Comparison of ENCODE assay signal across 2 cellular contexts in the genomic region with DNA sequence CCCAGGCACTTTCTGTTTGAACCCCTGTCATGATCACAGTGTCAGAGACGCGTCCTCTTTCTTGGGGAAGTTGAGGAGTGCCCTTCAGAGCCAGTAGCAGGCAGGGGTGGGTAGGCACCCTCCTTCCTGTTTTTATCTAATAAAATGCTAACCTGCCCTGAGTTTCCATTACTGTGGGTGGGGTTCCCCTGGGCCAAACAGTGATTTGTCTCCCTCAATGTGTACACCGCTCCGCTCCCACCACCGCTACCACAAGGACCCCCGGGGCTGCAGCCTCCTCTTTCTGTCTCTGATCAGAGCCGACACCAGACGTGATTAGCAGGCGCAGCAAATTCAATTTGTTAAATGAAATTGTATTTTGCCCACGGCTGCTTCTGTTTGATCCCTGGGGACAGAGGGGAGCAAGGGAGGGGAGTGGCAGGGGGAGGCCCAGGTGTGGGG.
TF ChIP-seq lines count a peak whose summit lies in the region.

No MANE protein-coding gene starts in this region.

TF ChIP-seq in liver, 16 proteins besides CTCF, POLR2A, EP300 and RAD21:
- TF ChIP-seq, protein P1, sequence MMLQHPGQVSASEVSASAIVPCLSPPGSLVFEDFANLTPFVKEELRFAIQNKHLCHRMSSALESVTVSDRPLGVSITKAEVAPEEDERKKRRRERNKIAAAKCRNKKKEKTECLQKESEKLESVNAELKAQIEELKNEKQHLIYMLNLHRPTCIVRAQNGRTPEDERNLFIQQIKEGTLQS (IDR thresholded peaks at IDR 0.05): no peak
- TF ChIP-seq FOXA2 (IDR thresholded peaks at IDR 0.05) (no peak), FOXA1 (IDR thresholded peaks at IDR 0.05) (no peak), RXRA (IDR thresholded peaks at IDR 0.05) (no peak), GABPA (IDR thresholded peaks at IDR 0.05 in 1 of 2, conservative IDR thresholded peaks at IDR 0.05 in 1 of 2) (no peak)
- TF ChIP-seq, protein P2, sequence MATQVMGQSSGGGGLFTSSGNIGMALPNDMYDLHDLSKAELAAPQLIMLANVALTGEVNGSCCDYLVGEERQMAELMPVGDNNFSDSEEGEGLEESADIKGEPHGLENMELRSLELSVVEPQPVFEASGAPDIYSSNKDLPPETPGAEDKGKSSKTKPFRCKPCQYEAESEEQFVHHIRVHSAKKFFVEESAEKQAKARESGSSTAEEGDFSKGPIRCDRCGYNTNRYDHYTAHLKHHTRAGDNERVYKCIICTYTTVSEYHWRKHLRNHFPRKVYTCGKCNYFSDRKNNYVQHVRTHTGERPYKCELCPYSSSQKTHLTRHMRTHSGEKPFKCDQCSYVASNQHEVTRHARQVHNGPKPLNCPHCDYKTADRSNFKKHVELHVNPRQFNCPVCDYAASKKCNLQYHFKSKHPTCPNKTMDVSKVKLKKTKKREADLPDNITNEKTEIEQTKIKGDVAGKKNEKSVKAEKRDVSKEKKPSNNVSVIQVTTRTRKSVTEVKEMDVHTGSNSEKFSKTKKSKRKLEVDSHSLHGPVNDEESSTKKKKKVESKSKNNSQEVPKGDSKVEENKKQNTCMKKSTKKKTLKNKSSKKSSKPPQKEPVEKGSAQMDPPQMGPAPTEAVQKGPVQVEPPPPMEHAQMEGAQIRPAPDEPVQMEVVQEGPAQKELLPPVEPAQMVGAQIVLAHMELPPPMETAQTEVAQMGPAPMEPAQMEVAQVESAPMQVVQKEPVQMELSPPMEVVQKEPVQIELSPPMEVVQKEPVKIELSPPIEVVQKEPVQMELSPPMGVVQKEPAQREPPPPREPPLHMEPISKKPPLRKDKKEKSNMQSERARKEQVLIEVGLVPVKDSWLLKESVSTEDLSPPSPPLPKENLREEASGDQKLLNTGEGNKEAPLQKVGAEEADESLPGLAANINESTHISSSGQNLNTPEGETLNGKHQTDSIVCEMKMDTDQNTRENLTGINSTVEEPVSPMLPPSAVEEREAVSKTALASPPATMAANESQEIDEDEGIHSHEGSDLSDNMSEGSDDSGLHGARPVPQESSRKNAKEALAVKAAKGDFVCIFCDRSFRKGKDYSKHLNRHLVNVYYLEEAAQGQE (IDR thresholded peaks at IDR 0.05): no peak

TF ChIP-seq in HepG2, 621 proteins besides CTCF, POLR2A, EP300 and RAD21:
- TF ChIP-seq ZFP36L2 (CRISPR knock-in tag; IDR thresholded peaks at IDR 0.05) (no peak), RBFOX2 (IDR thresholded peaks at IDR 0.05; ENCODE audit: low read depth, low read length) (no peak), REXO4 (CRISPR knock-in tag; IDR thresholded peaks at IDR 0.05; ENCODE audit: borderline replicate concordance) (no peak), ELF1 (CRISPR knock-in tag; IDR thresholded peaks at IDR 0.05) (no peak), MBNL3 (CRISPR knock-in tag; conservative IDR thresholded peaks at IDR 0.05) (no peak), YY1 (IDR thresholded peaks at IDR 0.05; ENCODE audit: insufficient read depth, insufficient replicate concordance, low read depth, low read length) (no peak), DNMT3B (CRISPR knock-in tag; conservative IDR thresholded peaks at IDR 0.05) (no peak), HNF4G (IDR thresholded peaks at IDR 0.05; ENCODE audit: borderline replicate concordance, low read depth, low read length) (no peak), HNF4G (CRISPR knock-in tag; IDR thresholded peaks at IDR 0.05; ENCODE audit: borderline replicate concordance, low read depth) (no peak), KLF9 (CRISPR knock-in tag; IDR thresholded peaks at IDR 0.05; ENCODE audit: low read depth) (no peak), MED13 (CRISPR knock-in tag; IDR thresholded peaks at IDR 0.05) (no peak), AGO2 (optimal IDR thresholded peaks at IDR 0.05; ENCODE audit: low read depth, low read length) (no peak), KDM6A (CRISPR knock-in tag; IDR thresholded peaks at IDR 0.05; ENCODE audit: low read depth) (no peak)
- TF ChIP-seq, protein P3, sequence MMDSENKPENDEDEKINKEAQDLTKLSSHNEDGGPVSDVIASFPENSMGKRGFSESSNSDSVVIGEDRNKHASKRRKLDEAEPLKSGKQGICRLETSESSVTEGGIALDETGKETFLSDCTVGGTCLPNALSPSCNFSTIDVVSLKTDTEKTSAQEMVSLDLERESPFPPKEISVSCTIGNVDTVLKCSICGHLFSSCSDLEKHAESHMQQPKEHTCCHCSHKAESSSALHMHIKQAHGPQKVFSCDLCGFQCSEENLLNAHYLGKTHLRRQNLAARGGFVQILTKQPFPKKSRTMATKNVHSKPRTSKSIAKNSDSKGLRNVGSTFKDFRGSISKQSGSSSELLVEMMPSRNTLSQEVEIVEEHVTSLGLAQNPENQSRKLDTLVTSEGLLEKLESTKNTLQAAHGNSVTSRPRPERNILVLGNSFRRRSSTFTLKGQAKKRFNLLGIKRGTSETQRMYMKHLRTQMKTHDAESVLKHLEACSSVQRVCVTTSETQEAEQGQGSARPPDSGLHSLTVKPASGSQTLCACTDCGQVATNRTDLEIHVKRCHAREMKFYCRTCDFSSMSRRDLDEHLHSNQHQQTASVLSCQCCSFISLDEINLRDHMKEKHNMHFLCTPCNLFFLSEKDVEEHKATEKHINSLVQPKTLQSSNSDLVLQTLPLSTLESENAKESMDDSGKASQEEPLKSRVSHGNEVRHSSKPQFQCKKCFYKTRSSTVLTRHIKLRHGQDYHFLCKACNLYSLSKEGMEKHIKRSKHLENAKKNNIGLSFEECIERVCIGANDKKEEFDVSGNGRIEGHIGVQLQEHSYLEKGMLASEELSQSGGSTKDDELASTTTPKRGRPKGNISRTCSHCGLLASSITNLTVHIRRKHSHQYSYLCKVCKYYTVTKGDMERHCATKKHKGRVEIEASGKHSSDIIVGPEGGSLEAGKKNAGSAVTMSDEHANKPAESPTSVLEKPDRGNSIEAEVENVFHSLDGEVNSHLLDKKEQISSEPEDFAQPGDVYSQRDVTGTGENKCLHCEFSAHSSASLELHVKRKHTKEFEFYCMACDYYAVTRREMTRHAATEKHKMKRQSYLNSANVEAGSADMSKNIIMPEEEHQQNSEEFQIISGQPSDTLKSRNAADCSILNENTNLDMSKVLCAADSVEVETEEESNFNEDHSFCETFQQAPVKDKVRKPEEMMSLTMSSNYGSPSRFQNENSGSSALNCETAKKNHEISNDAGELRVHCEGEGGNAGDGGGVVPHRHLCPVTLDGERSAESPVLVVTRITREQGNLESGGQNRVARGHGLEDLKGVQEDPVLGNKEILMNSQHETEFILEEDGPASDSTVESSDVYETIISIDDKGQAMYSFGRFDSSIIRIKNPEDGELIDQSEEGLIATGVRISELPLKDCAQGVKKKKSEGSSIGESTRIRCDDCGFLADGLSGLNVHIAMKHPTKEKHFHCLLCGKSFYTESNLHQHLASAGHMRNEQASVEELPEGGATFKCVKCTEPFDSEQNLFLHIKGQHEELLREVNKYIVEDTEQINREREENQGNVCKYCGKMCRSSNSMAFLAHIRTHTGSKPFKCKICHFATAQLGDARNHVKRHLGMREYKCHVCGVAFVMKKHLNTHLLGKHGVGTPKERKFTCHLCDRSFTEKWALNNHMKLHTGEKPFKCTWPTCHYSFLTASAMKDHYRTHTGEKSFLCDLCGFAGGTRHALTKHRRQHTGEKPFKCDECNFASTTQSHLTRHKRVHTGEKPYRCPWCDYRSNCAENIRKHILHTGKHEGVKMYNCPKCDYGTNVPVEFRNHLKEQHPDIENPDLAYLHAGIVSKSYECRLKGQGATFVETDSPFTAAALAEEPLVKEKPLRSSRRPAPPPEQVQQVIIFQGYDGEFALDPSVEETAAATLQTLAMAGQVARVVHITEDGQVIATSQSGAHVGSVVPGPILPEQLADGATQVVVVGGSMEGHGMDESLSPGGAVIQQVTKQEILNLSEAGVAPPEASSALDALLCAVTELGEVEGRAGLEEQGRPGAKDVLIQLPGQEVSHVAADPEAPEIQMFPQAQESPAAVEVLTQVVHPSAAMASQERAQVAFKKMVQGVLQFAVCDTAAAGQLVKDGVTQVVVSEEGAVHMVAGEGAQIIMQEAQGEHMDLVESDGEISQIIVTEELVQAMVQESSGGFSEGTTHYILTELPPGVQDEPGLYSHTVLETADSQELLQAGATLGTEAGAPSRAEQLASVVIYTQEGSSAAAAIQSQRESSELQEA (CRISPR knock-in tag; IDR thresholded peaks at IDR 0.05; ENCODE audit: not compliant biosample characterization): no peak
- TF ChIP-seq, protein P4, sequence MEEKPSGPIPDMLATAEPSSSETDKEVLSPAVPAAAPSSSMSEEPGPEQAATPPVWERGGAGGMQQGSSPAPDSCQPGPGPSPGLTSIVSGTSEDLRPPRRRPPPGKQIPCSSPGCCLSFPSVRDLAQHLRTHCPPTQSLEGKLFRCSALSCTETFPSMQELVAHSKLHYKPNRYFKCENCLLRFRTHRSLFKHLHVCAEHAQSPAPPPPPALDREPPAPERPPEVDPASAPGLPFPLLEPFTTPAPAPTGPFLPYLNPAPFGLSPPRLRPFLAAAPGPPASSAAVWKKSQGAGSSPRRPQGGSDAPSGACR (CRISPR knock-in tag; IDR thresholded peaks at IDR 0.05): no peak
- TF ChIP-seq, protein P5, sequence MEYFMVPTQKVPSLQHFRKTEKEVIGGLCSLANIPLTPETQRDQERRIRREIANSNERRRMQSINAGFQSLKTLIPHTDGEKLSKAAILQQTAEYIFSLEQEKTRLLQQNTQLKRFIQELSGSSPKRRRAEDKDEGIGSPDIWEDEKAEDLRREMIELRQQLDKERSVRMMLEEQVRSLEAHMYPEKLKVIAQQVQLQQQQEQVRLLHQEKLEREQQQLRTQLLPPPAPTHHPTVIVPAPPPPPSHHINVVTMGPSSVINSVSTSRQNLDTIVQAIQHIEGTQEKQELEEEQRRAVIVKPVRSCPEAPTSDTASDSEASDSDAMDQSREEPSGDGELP (IDR thresholded peaks at IDR 0.05; ENCODE audit: borderline replicate concordance, low read depth): no peak
- TF ChIP-seq, protein P6, sequence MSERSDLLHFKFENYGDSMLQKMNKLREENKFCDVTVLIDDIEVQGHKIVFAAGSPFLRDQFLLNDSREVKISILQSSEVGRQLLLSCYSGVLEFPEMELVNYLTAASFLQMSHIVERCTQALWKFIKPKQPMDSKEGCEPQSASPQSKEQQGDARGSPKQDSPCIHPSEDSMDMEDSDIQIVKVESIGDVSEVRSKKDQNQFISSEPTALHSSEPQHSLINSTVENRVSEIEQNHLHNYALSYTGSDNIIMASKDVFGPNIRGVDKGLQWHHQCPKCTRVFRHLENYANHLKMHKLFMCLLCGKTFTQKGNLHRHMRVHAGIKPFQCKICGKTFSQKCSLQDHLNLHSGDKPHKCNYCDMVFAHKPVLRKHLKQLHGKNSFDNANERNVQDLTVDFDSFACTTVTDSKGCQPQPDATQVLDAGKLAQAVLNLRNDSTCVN (CRISPR knock-in tag; IDR thresholded peaks at IDR 0.05; ENCODE audit: borderline replicate concordance): no peak
- TF ChIP-seq, protein P7, sequence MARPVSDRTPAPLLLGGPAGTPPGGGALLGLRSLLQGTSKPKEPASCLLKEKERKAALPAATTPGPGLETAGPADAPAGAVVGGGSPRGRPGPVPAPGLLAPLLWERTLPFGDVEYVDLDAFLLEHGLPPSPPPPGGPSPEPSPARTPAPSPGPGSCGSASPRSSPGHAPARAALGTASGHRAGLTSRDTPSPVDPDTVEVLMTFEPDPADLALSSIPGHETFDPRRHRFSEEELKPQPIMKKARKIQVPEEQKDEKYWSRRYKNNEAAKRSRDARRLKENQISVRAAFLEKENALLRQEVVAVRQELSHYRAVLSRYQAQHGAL (CRISPR knock-in tag; IDR thresholded peaks at IDR 0.05; ENCODE audit: not compliant biosample characterization): no peak
- TF ChIP-seq, protein P8, sequence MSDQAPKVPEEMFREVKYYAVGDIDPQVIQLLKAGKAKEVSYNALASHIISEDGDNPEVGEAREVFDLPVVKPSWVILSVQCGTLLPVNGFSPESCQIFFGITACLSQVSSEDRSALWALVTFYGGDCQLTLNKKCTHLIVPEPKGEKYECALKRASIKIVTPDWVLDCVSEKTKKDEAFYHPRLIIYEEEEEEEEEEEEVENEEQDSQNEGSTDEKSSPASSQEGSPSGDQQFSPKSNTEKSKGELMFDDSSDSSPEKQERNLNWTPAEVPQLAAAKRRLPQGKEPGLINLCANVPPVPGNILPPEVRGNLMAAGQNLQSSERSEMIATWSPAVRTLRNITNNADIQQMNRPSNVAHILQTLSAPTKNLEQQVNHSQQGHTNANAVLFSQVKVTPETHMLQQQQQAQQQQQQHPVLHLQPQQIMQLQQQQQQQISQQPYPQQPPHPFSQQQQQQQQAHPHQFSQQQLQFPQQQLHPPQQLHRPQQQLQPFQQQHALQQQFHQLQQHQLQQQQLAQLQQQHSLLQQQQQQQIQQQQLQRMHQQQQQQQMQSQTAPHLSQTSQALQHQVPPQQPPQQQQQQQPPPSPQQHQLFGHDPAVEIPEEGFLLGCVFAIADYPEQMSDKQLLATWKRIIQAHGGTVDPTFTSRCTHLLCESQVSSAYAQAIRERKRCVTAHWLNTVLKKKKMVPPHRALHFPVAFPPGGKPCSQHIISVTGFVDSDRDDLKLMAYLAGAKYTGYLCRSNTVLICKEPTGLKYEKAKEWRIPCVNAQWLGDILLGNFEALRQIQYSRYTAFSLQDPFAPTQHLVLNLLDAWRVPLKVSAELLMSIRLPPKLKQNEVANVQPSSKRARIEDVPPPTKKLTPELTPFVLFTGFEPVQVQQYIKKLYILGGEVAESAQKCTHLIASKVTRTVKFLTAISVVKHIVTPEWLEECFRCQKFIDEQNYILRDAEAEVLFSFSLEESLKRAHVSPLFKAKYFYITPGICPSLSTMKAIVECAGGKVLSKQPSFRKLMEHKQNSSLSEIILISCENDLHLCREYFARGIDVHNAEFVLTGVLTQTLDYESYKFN (CRISPR knock-in tag; conservative IDR thresholded peaks at IDR 0.05): no peak
